ENCODE assay signal across 18 cellular contexts in genomic region chr11:45802531-45803317, GRCh38. TPM values are rescaled to one million over a fixed set of nuclear protein-coding genes. Genes with fewer than 3 reads are reported as not detected.
DNase-seq lines count a peak whose midpoint lies in the region; ATAC-seq and TF ChIP-seq lines count a peak whose summit lies in the region.
"Had no signal": no experiment of that assay in that cellular context is flagged by ENCODE, and none has a peak within 500 bp of the region (broad histone marks: within the 10 kb centered on the region; RNA-seq: fewer than 3 reads in every experiment).

No MANE protein-coding gene starts in this region.

- H4K20me1 ChIP-seq in neural progenitor cell (ENCODE audit: low read depth): no peaks in the 10 kb centered on the region

- no peaks in the 10 kb centered on the region for H3K27me3 ChIP-seq in CD8-positive, alpha-beta memory T cell (ENCODE audit: insufficient read depth, low read length, poor library complexity, severe bottlenecking)
- peaks cover 38% of the 10 kb centered on the region for H3K27me3 ChIP-seq in neural progenitor cell
- H3K27me3 ChIP-seq: foreskin keratinocyte had no signal

- peaks cover 0 to 23% (median 0%) of the 10 kb centered on the region in 3 donors for H3K36me3 Mint-ChIP-seq in CD8-positive, alpha-beta memory T cell
- H3K36me3 Mint-ChIP-seq in IgD-negative memory B cell (no peaks in the 10 kb centered on the region), neural progenitor cell (no peaks in the 10 kb centered on the region)

- peaks cover 24% of the 10 kb centered on the region for H3K4me1 ChIP-seq in CD8-positive, alpha-beta memory T cell (ENCODE audit: insufficient read depth, low read length)
- no peaks in the 10 kb centered on the region for H3K4me1 ChIP-seq in neural progenitor cell
- H3K4me1 ChIP-seq: foreskin keratinocyte had no signal

- no peak overlapping the region for H3K4me3 ChIP-seq in CD8-positive, alpha-beta memory T cell (ENCODE audit: low read length)
- H3K4me3 ChIP-seq in neural progenitor cell: no peak overlapping the region

- TF ChIP-seq CTCF in neural progenitor cell (IDR thresholded peaks at IDR 0.05): no peak

- peaks cover 17 to 33% (median 20%) of the 10 kb centered on the region in 3 donors for H3K4me1 Mint-ChIP-seq in CD8-positive, alpha-beta memory T cell
- H3K4me1 Mint-ChIP-seq in IgD-negative memory B cell (peaks cover 20 to 26% (median 22%) of the 10 kb centered on the region in 3 donors), neural progenitor cell (peaks cover 16% of the 10 kb centered on the region)

- no peak for ATAC-seq in GM21515 (IDR thresholded peaks at IDR 0.05; ENCODE audit: unreplicated experiment)
- ATAC-seq in Right ventricle myocardium superior (ENCODE audit: poor library complexity): no peak
- ATAC-seq: foreskin keratinocyte; stimulated activated naive CD8-positive, alpha-beta T cell treated with anti-CD3 and anti-CD28 coated beads, Interleukin-15, amount 100 ng/mL, for 72 hours had no signal

- intact Hi-C loops in Right ventricle myocardium superior (cut with DNase I): no loop called here

- H2AFZ ChIP-seq in neural progenitor cell (replicated peaks): no peak overlapping the region

- POLR2A ChIA-PET in CD8-positive, alpha-beta memory T cell (lab: Charles Lee): interaction anchor here (0.7 kb wide), 1 partner anchor 46 kb away, joined by 8 read pairs; no protein-coding TSS in a partner anchor

- no peak overlapping the region for H3K4me2 ChIP-seq in neural progenitor cell

- no peak overlapping the region for H3K9ac ChIP-seq in neural progenitor cell

- H3K9me3 ChIP-seq in CD8-positive, alpha-beta memory T cell (ENCODE audit: low read length): no peaks in the 10 kb centered on the region
- no peaks in the 10 kb centered on the region for H3K9me3 ChIP-seq in neural progenitor cell (ENCODE audit: low read depth)
- H3K9me3 ChIP-seq: left ventricle myocardium inferior had no signal

- H3K36me3 ChIP-seq in CD8-positive, alpha-beta memory T cell (ENCODE audit: insufficient read depth, low read length): no peaks in the 10 kb centered on the region
- no peaks in the 10 kb centered on the region for H3K36me3 ChIP-seq in neural progenitor cell

- peak overlapping the region in 4 of 8 donors; percentile 29 to 81 (median 67) for H3K27ac Mint-ChIP-seq in CD8-positive, alpha-beta memory T cell
- H3K27ac Mint-ChIP-seq in IgD-negative memory B cell (peak overlapping the region in 2 of 3 donors; percentile 75 to 76), neural progenitor cell (no peak overlapping the region)
- H3K27ac Mint-ChIP-seq: endodermal cell; stimulated activated naive CD8-positive, alpha-beta T cell treated with anti-CD3 and anti-CD28 coated beads, Interleukin-15, amount 100 ng/mL, for 72 hours; T-helper 2 cell treated with Interferon-gamma antibody and Interleukin-4, amounts not matched to agents 5 μg/mL and 100 μg/mL, for 36 hours had no signal

- H3K27me3 Mint-ChIP-seq in CD8-positive, alpha-beta memory T cell: no peaks in the 10 kb centered on the region
- H3K27me3 Mint-ChIP-seq in IgD-negative memory B cell (no peaks in the 10 kb centered on the region), neural progenitor cell (ENCODE audit: insufficient read depth, low read depth) (peaks cover 23% of the 10 kb centered on the region)
- H3K27me3 Mint-ChIP-seq: activated CD4-positive, alpha-beta T cell treated with anti-CD3 and anti-CD28 coated beads, Interleukin-2, amount 10 ng/mL, durations not matched to agents 7 days and 5 days; stimulated activated naive CD8-positive, alpha-beta T cell treated with anti-CD3 and anti-CD28 coated beads, Interleukin-15, amount 100 ng/mL, for 72 hours had no signal

- H3K9me3 Mint-ChIP-seq in CD8-positive, alpha-beta memory T cell: no peaks in the 10 kb centered on the region
- H3K9me3 Mint-ChIP-seq in IgD-negative memory B cell (peaks cover 0 to 2% (median 0%) of the 10 kb centered on the region in 3 donors), neural progenitor cell (no peaks in the 10 kb centered on the region)
- H3K9me3 Mint-ChIP-seq: activated CD4-positive, alpha-beta T cell treated with anti-CD3 and anti-CD28 coated beads, Interleukin-2, amount 10 ng/mL, durations not matched to agents 7 days and 5 days; endodermal cell; stimulated activated naive CD8-positive, alpha-beta T cell treated with anti-CD3 and anti-CD28 coated beads, Interleukin-15, amount 100 ng/mL, for 72 hours; T-helper 2 cell treated with Interferon-gamma antibody and Interleukin-4, amounts not matched to agents 5 μg/mL and 100 μg/mL, for 36 hours had no signal

- no peak overlapping the region for H3K27ac ChIP-seq in CD8-positive, alpha-beta memory T cell (ENCODE audit: low read depth, low read length)
- H3K27ac ChIP-seq in epithelial cell of prostate (peak overlapping the region; percentile 21), neural progenitor cell (no peak overlapping the region)
- H3K27ac ChIP-seq: foreskin keratinocyte had no signal

- CTCF ChIA-PET in CD8-positive, alpha-beta memory T cell (lab: Charles Lee): interaction anchor here (2.8 kb wide), 1 partner anchor 31 kb away, joined by 17 read pairs; no protein-coding TSS in a partner anchor

- H3F3A ChIP-seq in neural progenitor cell (ENCODE audit: low read depth): peaks cover 13% of the 10 kb centered on the region

- no peak for DNase-seq in CD8-positive, alpha-beta memory T cell
- no peak for DNase-seq in epithelial cell of prostate (ENCODE audit: low read depth, low spot score)
- no peak for DNase-seq in neural progenitor cell (ENCODE audit: low spot score)
- DNase-seq in Right ventricle myocardium superior: no peak
- no peak for DNase-seq in RKO (ENCODE audit: low spot score)
- DNase-seq: activated CD4-positive, alpha-beta T cell treated with anti-CD3 and anti-CD28 coated beads, Interleukin-2, amount 10 ng/mL, durations not matched to agents 7 days and 5 days; activated naive CD4-positive, alpha-beta T cell treated with anti-CD3 and anti-CD28 coated beads, Interleukin-2, amount 50 U/mL, for 16 hours; C1 segment of cervical spinal cord; endodermal cell; H9; left ventricle myocardium inferior; NCI-H1048; occipital lobe; stimulated activated naive CD8-positive, alpha-beta T cell treated with anti-CD3 and anti-CD28 coated beads, Interleukin-15, amount 100 ng/mL, for 72 hours had no signal

- H3K79me2 ChIP-seq in neural progenitor cell (ENCODE audit: low read depth): no peaks in the 10 kb centered on the region

- H3K4me3 Mint-ChIP-seq in CD8-positive, alpha-beta memory T cell: peak overlapping the region in 6 of 7 donors; percentile 49 to 99 (median 60)
- H3K4me3 Mint-ChIP-seq in IgD-negative memory B cell (peak overlapping the region; percentile 38 to 88 (median 71)), neural progenitor cell (peak overlapping the region; percentile 69)

RNA-seq across cellular contexts. Expression of gene SLC35C1, which starts 2.2 kb away (rescaled TPM):
- total RNA-seq in CD8-positive, alpha-beta memory T cell: 10 to 100 TPM; 17.7 to 18.1 TPM
- polyA plus RNA-seq in CD8-positive, alpha-beta memory T cell: 22.4 TPM
- 8.9 TPM for polyA plus RNA-seq in IgD-negative memory B cell
- 1.3 and 3.2 TPM in 2 replicates for total RNA-seq in neural progenitor cell (ENCODE audit: low replicate concordance)
- total RNA-seq in Right ventricle myocardium superior: 5.8 TPM

RNA-seq across cellular contexts. Expression of gene CRY2, which starts 44.6 kb away (rescaled TPM):
- 10 to 100 TPM; 16.6 to 17.8 TPM for total RNA-seq in CD8-positive, alpha-beta memory T cell
- polyA plus RNA-seq in CD8-positive, alpha-beta memory T cell: 27.1 TPM
- polyA plus RNA-seq in IgD-negative memory B cell: 39.3 TPM
- 15.8 and 18.7 TPM in 2 replicates for total RNA-seq in neural progenitor cell (ENCODE audit: low replicate concordance)
- 68.3 TPM for total RNA-seq in Right ventricle myocardium superior
